1 cellular context compared by ENCODE assay signal in genomic region chr19:52592301-52592700, GRCh38.
TF ChIP-seq lines count a peak whose summit lies in the region.

No MANE protein-coding gene starts in this region.

TF ChIP-seq in GM23338, 12 proteins besides CTCF, POLR2A, EP300 and RAD21 (continued from another document):
- TF ChIP-seq ZNF462 (CRISPR knock-in tag; IDR thresholded peaks at IDR 0.05) (no peak), EZH2phosphoT487 (IDR thresholded peaks at IDR 0.05; ENCODE audit: unreplicated experiment) (no peak), POLR2AphosphoS5 (IDR thresholded peaks at IDR 0.05; ENCODE audit: low read depth) (no peak), STAT1 (IDR thresholded peaks at IDR 0.05; ENCODE audit: unreplicated experiment) (no peak), NANOG (IDR thresholded peaks at IDR 0.05; ENCODE audit: borderline replicate concordance) (no peak), REST (IDR thresholded peaks at IDR 0.05; ENCODE audit: unreplicated experiment) (no peak), CREB1 (CRISPR knock-in tag; IDR thresholded peaks at IDR 0.05; ENCODE audit: low read depth) (no peak), EZH2 (IDR thresholded peaks at IDR 0.05; ENCODE audit: low read depth, unreplicated experiment) (no peak), ETS1 (IDR thresholded peaks at IDR 0.05) (no peak), JUNB (IDR thresholded peaks at IDR 0.05; ENCODE audit: unreplicated experiment) (no peak), ZNF114 (CRISPR knock-in tag; IDR thresholded peaks at IDR 0.05) (no peak)
